Comparison of ENCODE assay signal across 17 cellular contexts in the genomic region with DNA sequence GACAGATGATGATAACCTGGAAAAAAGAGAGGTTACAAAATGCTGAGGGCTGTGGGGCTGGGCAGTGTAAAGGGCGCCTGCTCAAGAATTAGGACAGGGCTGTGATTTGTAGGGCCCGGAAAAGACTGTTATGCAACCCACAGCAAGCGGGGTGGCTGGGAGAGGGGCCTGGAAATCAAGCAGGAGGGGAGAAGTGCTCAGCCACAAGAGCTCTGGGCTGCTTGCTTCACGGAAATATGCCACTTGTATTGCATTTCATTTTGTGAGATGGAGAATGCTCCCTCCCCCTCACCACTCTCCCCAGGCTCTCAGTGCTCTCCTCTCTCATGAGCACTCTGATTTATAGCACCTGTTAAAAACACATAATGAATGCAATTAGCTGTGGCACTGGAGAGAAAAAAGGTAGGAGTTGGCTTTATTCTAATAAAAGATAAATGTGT. TPM values are rescaled to one million over a fixed set of nuclear protein-coding genes. Genes with fewer than 3 reads are reported as not detected.
DNase-seq lines count a peak whose midpoint lies in the region; ATAC-seq, FAIRE-seq and TF ChIP-seq lines count a peak whose summit lies in the region.
"Had no signal": no experiment of that assay in that cellular context is flagged by ENCODE, and none has a peak within 500 bp of the region (broad histone marks: within the 10 kb centered on the region; RNA-seq: fewer than 3 reads in every experiment).

No MANE protein-coding gene starts in this region.

- H3K36me3 ChIP-seq in muscle layer of colon (ENCODE audit: insufficient read depth, low read length) (no peaks in the 10 kb centered on the region), ovary (no peaks in the 10 kb centered on the region)

- no peak for TF ChIP-seq EP300 in ovary (IDR thresholded peaks at IDR 0.05)

- H3K9me3 ChIP-seq in muscle layer of colon (ENCODE audit: low read length) (no peaks in the 10 kb centered on the region), ovary (no peaks in the 10 kb centered on the region)

- TF ChIP-seq POLR2A in GM12892 (IDR thresholded peaks at IDR 0.05; ENCODE audit: low read depth, low read length) (no peak), ovary (IDR thresholded peaks at IDR 0.05) (no peak)

- peak; percentile 70 for FAIRE-seq in GM12892 (lab: Jason Lieb, UNC)
- FAIRE-seq: endometrium had no signal

- peak overlapping the region; percentile 78 for H3K27ac ChIP-seq in muscle layer of colon (ENCODE audit: low read depth, low read length)
- H3K27ac ChIP-seq in ovary: no peak overlapping the region

- ATAC-seq in HG03175 (IDR thresholded peaks at IDR 0.05; ENCODE audit: unreplicated experiment): no peak
- ATAC-seq in HG03159 (IDR thresholded peaks at IDR 0.05; ENCODE audit: unreplicated experiment): no peak
- no peak for ATAC-seq in HG02884 (IDR thresholded peaks at IDR 0.05; ENCODE audit: unreplicated experiment)
- ATAC-seq: natural killer cell had no signal

- intact Hi-C loops in ovary (cut with DNase I): no loop called here

- no peak for TF ChIP-seq CTCF in ovary (IDR thresholded peaks at IDR 0.05)

- H3K4me3 ChIP-seq in muscle layer of colon (ENCODE audit: low read depth in 1 of 2, low read length in 2 of 2): peak overlapping the region; percentile 8 to 21
- no peak overlapping the region for H3K4me3 ChIP-seq in ovary

- 4 to 8% (median 8%) methylated on average over 4 of the region's 4 CpGs for WGBS in ovary, 3 donors

- H3K9ac ChIP-seq in muscle layer of colon (ENCODE audit: low read length): no peak overlapping the region

- peaks cover 54% of the 10 kb centered on the region for H3K4me1 ChIP-seq in muscle layer of colon (ENCODE audit: insufficient read depth, low read length)
- no peaks in the 10 kb centered on the region for H3K4me1 ChIP-seq in ovary (ENCODE audit: insufficient read depth)

- no peak for DNase-seq in GM12892 (ENCODE audit: insufficient read length)
- DNase-seq in NCI-H1436 (lab: John Stamatoyannopoulos, UW): peak; percentile 82
- peak; percentile 95 for DNase-seq in SK-N-DZ (ENCODE audit: low spot score)
- DNase-seq in ovary: no peak
- DNase-seq: activated CD4-positive, alpha-beta memory T cell treated with anti-CD3 and anti-CD28 coated beads for 36 hours; amniotic stem cell; Calu3; natural killer cell; NCI-H510A treated with DMSO at 0.1 percent for 48 hours; retina had no signal

- peaks cover 13 to 39% of the 10 kb centered on the region in 2 donors for H3K27me3 ChIP-seq in muscle layer of colon (ENCODE audit: control insufficient read depth in 1 of 2, insufficient read depth in 2 of 2, low read length in 2 of 2)
- peaks cover 10% of the 10 kb centered on the region for H3K27me3 ChIP-seq in ovary

RNA-seq across cellular contexts. Expression of gene HAND1, which starts 8.4 kb away (rescaled TPM):
- not detected for polyA plus RNA-seq in GM12892 (2012; ENCODE audit: missing spikeins)
- polyA plus RNA-seq in SK-N-DZ (2014; cell fraction: cytosol; rRNA removed): 173 and 186 TPM in 2 replicates
- 153 and 181 TPM in 2 replicates for polyA plus RNA-seq in SK-N-DZ (2014; cell fraction: nucleus; rRNA removed)
- total RNA-seq in ovary: not detected
- polyA plus RNA-seq in ovary: not detected
- total RNA-seq: activated CD4-positive, alpha-beta memory T cell treated with anti-CD3 and anti-CD28 coated beads for 36 hours; activated T-helper 2 cell treated with anti-CD3 and anti-CD28 coated beads, Interferon-gamma antibody, Interleukin-2, Interleukin-4, amounts not matched to agents 10 μg/mL and 5 μg/mL and 100 μg/mL, durations not matched to agents 14 hours and 24 hours and 36 hours; Calu3; lower leg skin; natural killer cell had no signal

RNA-seq across cellular contexts. Expression of gene SAP30L, which starts 40.6 kb away (rescaled TPM):
- polyA plus RNA-seq in GM12892 (2012; ENCODE audit: missing spikeins): 22.5 TPM
- 17.7 and 24.8 TPM in 2 replicates for polyA plus RNA-seq in SK-N-DZ (2014; cell fraction: cytosol; rRNA removed)
- polyA plus RNA-seq in SK-N-DZ (2014; cell fraction: nucleus; rRNA removed): 25.7 and 50.3 TPM in 2 replicates
- total RNA-seq in ovary: 10 to 100 TPM; 18.7 to 63.1 (median 41.5) TPM
- 10 to 100 TPM; 23.1 to 58.2 TPM for polyA plus RNA-seq in ovary

Comparison
In these comparisons a context has a peak if more than half of its experiments do, and no peak if none do; other contexts are left out.
1. DNase-seq: peak in NCI-H1436 (single experiment) and SK-N-DZ (single experiment); none in GM12892 (single experiment) and ovary (0 of 5).